Comparison of ENCODE assay signal across 8 cellular contexts in the genomic region with DNA sequence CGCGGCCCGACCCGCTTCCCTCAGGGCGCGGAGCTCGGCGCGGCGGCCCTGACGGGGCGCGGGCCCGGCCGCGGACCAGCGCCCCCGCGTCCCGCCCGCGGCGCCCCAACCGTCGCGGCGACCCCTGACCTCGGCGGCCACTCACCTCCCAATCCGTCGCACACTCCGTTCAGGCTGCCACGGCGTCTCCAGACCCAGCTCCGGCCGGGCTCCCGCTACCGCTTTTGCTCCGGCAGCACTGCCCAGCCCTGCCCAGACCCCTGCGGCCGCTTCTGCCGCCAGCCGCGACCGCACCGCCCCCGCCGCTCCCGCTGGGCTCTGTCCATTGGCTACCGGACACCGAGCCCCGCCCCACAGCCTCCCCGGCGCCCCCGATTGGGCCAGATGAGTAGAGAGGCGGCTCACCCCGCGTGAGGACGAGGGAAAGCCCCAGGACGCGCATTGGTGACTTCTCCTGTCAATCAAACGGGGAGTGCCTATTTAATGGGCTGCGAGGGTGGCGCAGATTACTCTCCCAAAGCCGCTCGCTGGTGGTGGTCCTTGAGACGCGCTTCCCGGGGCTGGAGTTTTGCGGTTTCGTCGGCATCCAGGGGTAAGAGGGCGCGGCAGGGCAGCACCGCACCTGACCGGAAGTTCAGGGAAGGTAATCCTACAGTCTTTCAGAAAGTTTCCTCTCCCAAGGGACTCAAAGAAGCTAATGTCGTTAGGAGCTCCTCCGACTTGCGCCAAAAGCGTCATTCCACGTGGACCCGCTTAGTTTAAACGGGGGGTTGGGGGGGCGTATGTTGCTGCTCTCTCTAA. TPM values are rescaled to one million over a fixed set of nuclear protein-coding genes. Genes with fewer than 3 reads are reported as not detected.
DNase-seq lines count a peak whose midpoint lies in the region; ATAC-seq and TF ChIP-seq lines count a peak whose summit lies in the region.

A gene with protein sequence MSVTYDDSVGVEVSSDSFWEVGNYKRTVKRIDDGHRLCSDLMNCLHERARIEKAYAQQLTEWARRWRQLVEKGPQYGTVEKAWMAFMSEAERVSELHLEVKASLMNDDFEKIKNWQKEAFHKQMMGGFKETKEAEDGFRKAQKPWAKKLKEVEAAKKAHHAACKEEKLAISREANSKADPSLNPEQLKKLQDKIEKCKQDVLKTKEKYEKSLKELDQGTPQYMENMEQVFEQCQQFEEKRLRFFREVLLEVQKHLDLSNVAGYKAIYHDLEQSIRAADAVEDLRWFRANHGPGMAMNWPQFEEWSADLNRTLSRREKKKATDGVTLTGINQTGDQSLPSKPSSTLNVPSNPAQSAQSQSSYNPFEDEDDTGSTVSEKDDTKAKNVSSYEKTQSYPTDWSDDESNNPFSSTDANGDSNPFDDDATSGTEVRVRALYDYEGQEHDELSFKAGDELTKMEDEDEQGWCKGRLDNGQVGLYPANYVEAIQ (minus strand): TSS at position 274 of the 801 bp plus-strand sequence. CDS start 103,069 bp downstream, outside the sequence.

- no peak within 1 kb of the TSS for H3K56ac ChIP-seq in H9 (ENCODE audit: insufficient read length, low read depth, low read length)

- H2AFZ ChIP-seq in H9 (ENCODE audit: low read length): no peak within 1 kb of the TSS

- H3K4me1 Mint-ChIP-seq in H9 (peaks cover 26 to 28% of the 10 kb centered on the region in 2 experiments), nephron (peaks cover 25% of the 10 kb centered on the region)

- no peak within 1 kb of the TSS for H2BK20ac ChIP-seq in H9 (ENCODE audit: low read depth, low read length, poor library complexity, severe bottlenecking)

- H2BK120ac ChIP-seq in H9 (ENCODE audit: low read depth, low read length, poor library complexity, severe bottlenecking): no peak within 1 kb of the TSS

- TF ChIP-seq CTCF in H9 (conservative IDR thresholded peaks at IDR 0.05) (no peak), fibroblast of pulmonary artery (IDR thresholded peaks at IDR 0.05; ENCODE audit: low read length, missing control alignments) (no peak), nephron (IDR thresholded peaks at IDR 0.05; ENCODE audit: unreplicated experiment in 3 of 3) (no peak)

- no peak within 1 kb of the TSS for H2BK12ac ChIP-seq in H9 (ENCODE audit: insufficient read length, low read depth, low read length)

- no peak within 1 kb of the TSS for H2BK5ac ChIP-seq in H9 (ENCODE audit: insufficient read length, low read length)

- no peak within 1 kb of the TSS for H4K91ac ChIP-seq in H9 (ENCODE audit: insufficient read length, low read depth, low read length)

- peaks cover 2 to 7% (median 5%) of the 10 kb centered on the region in 3 experiments; a peak in 4 of 7 replicates for H3K36me3 Mint-ChIP-seq in H9 (ENCODE audit: insufficient read depth in 1 of 3, low read depth in 3 of 3)
- H3K36me3 Mint-ChIP-seq in nephron (ENCODE audit: low read depth): no peaks in the 10 kb centered on the region

- H3K9me3 ChIP-seq in H9 (ENCODE audit: control insufficient read depth, low read depth, low read length): no peaks in the 10 kb centered on the region

- DNase-seq in G401 (ENCODE audit: low spot score) (peak; percentile 99), H9 (peak; percentile 99), M059J (ENCODE audit: low read depth) (peak; percentile 95), fibroblast of pulmonary artery (ENCODE audit: low read depth) (peak; percentile 98)
- peak; percentile 98 for DNase-seq in activated T-helper 9 cell treated with anti-CD3 and anti-CD28 coated beads, Interleukin-2, amount 50 U/mL, for 16 hours (ENCODE audit: low read depth)
- peak; percentile 99 for DNase-seq in stimulated activated naive CD8-positive, alpha-beta T cell treated with anti-CD3 and anti-CD28 coated beads, Interleukin-15, Interleukin-2, amounts not matched to agents 100 U/mL and 50 U/mL, for 24 hours

- no peak within 1 kb of the TSS for H2BK15ac ChIP-seq in H9 (ENCODE audit: low read depth, low read length)

- H3K4me3 ChIP-seq in fibroblast of pulmonary artery (replicated peaks; ENCODE audit: low read depth, low read length): peak within 1 kb of the TSS; percentile 84

- peak within 1 kb of the TSS; percentile 57; the same call in 1 of the 2 replicates for H3K14ac ChIP-seq in H9 (ENCODE audit: insufficient read depth, low read length)

- no peak within 1 kb of the TSS for H2AK5ac ChIP-seq in H9 (ENCODE audit: insufficient read length, low read length)

- peak; percentile 100 for ATAC-seq in stimulated activated naive CD8-positive, alpha-beta T cell treated with anti-CD3 and anti-CD28 coated beads, Interleukin-15, Interleukin-2, amounts not matched to agents 100 U/mL and 50 U/mL, for 24 hours

- peaks cover 9% of the 10 kb centered on the region for H3K27me3 Mint-ChIP-seq in H9 (ENCODE audit: low read depth)
- H3K27me3 Mint-ChIP-seq in nephron (ENCODE audit: low read depth): peaks cover 7% of the 10 kb centered on the region

- peaks cover 9% of the 10 kb centered on the region for H3K23me2 ChIP-seq in H9 (ENCODE audit: insufficient read length, low read depth, low read length, poor library complexity, severe bottlenecking)

- peak within 1 kb of the TSS; percentile 96 to 99 for H3K4me3 Mint-ChIP-seq in H9
- H3K4me3 Mint-ChIP-seq in nephron: peak within 1 kb of the TSS; percentile 97 to 99 (median 97)

- TF ChIP-seq POLR2A in Raji (IDR thresholded peaks at IDR 0.05; ENCODE audit: insufficient read depth, low read depth, low read length): peak; percentile 98

- no peak within 1 kb of the TSS for H4K8ac ChIP-seq in H9 (replicated peaks; ENCODE audit: insufficient read length, low read depth, low read length)

- no peak within 1 kb of the TSS for H3T11ph ChIP-seq in H9 (ENCODE audit: low read length)

- peak within 1 kb of the TSS; percentile 18 for H3K18ac ChIP-seq in H9 (ENCODE audit: insufficient read length, low read depth, low read length)

- no peak within 1 kb of the TSS for H3K4ac ChIP-seq in H9 (ENCODE audit: low read depth, low read length)

- H3K27me3 ChIP-seq in H9 (ENCODE audit: insufficient read depth, low read length): no peaks in the 10 kb centered on the region

- no peak within 1 kb of the TSS for H4K5ac ChIP-seq in H9 (ENCODE audit: insufficient read length, low read depth, low read length)

- H3K4me1 ChIP-seq in H9 (ENCODE audit: insufficient read depth, low read length): peaks cover 8% of the 10 kb centered on the region; the same call in 1 of the 2 replicates

- WGBS in H9 (ENCODE audit: extremely low coverage, insufficient read length, low lambda C conversion rate): no CpG with 5 or more reads among the region's 84 CpGs

- H3K23ac ChIP-seq in H9 (ENCODE audit: insufficient read length, low read depth, low read length): no peak within 1 kb of the TSS

- H3K9me3 Mint-ChIP-seq in H9 (peaks cover 3% of the 10 kb centered on the region in 2 experiments; a peak in 3 of 5 replicates), nephron (no peaks in the 10 kb centered on the region)

- H3K27ac ChIP-seq in H9 (ENCODE audit: insufficient read length, low read depth, low read length): no peak within 1 kb of the TSS

- H3K79me1 ChIP-seq in H9 (ENCODE audit: insufficient read depth, low read depth, low read length, poor library complexity, severe bottlenecking): no peaks in the 10 kb centered on the region

- peaks cover 25% of the 10 kb centered on the region; the same call in 1 of the 2 replicates for H3K79me2 ChIP-seq in H9 (ENCODE audit: insufficient read depth, low read length)

- H3K27ac Mint-ChIP-seq in H9 (peak within 1 kb of the TSS; percentile 95 to 97 (median 96)), nephron (peak within 1 kb of the TSS; percentile 61 to 95 (median 92))

- H3K4me2 ChIP-seq in H9 (ENCODE audit: insufficient read depth, insufficient read length, low read length): peak within 1 kb of the TSS; percentile 66

- in situ Hi-C loops in G401 (cut with HindIII; ENCODE audit: low sequenced_read_pairs): no loop called here

- H4K20me1 ChIP-seq in H9 (ENCODE audit: control insufficient read depth, insufficient read depth, insufficient read length): no peaks in the 10 kb centered on the region

- peak within 1 kb of the TSS; percentile 53 for H3K9ac ChIP-seq in H9 (ENCODE audit: extremely low read depth, insufficient read length, low read length)

RNA-seq across cellular contexts. Expression of the gene that starts here (rescaled TPM):
- 58.8 and 72.5 TPM in 2 replicates for total RNA-seq in G401 (2014; rRNA removed; shearing (Covaris generic))
- 62.3 and 63.9 TPM in 2 replicates for total RNA-seq in H9 (2021)
- total RNA-seq in M059J (2014; rRNA removed; shearing (Covaris generic)): 31.0 and 51.0 TPM in 2 replicates
